In the genomic region with DNA sequence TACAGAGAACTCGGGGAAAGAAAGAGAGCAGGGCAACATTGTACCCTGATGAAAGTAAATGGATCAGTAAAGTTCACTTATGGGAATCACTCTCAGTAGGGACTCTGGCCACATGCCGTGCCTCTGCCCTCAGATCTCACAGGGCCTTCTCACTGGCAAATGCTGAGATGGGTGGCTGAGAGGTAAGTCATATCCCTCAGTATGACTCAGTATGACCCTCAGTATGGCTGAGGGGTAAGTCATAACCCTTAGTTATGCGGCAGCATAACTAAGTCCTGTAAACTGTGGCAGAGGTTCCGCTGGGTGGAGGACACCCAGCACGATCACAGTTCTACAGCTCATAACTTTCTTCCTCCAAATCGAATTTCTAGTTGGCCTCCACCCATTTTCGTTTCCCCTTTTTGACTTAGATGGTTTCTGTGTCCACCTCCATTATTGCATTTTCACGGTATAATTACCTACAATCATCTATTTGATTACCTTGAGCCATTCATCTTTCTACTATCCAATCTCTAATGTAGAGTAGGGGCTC, we compare ENCODE assay signal across 11 cellular contexts. TPM values are rescaled to one million over a fixed set of nuclear protein-coding genes. Genes with fewer than 3 reads are reported as not detected.
A peak's percentile ranks its signal among the peaks of the same experiment; 100 is the strongest.
DNase-seq lines count a peak whose midpoint lies in the region; ATAC-seq and TF ChIP-seq lines count a peak whose summit lies in the region.
"Had no signal": no experiment of that assay in that cellular context is flagged by ENCODE, and none has a peak within 500 bp of the region (broad histone marks: within the 10 kb centered on the region; RNA-seq: fewer than 3 reads in every experiment).

No MANE protein-coding gene starts in this region.

- no peaks in the 10 kb centered on the region for H3K27me3 Mint-ChIP-seq in chondrocyte (ENCODE audit: low read depth)

- H3K9me3 Mint-ChIP-seq in chondrocyte (ENCODE audit: low read depth) = no peaks in the 10 kb centered on the region

- no peak overlapping the region for H3K4me3 Mint-ChIP-seq in chondrocyte (ENCODE audit: unreplicated experiment)

- H3K27ac Mint-ChIP-seq in chondrocyte (ENCODE audit: unreplicated experiment) = no peak overlapping the region

- ATAC-seq in GM19468 (IDR thresholded peaks at IDR 0.05; ENCODE audit: extremely low read depth, unreplicated experiment) = peak; percentile 93
- peak; percentile 93 for ATAC-seq in HG03196 (IDR thresholded peaks at IDR 0.05; ENCODE audit: unreplicated experiment)
- ATAC-seq in left colon = no peak

- TF ChIP-seq CTCF in chondrocyte (IDR thresholded peaks at IDR 0.05) = no peak

- H3K4me1 Mint-ChIP-seq in chondrocyte (ENCODE audit: low read depth) = peaks cover 31% of the 10 kb centered on the region

- H3K36me3 Mint-ChIP-seq in chondrocyte (ENCODE audit: low read depth) = no peaks in the 10 kb centered on the region

- intact Hi-C loops in left colon (cut with DNase I, micrococcal nuclease) = no loop called here

- DNase-seq in EH (ENCODE audit: low read depth) (peak; percentile 91), astrocyte of the hippocampus (ENCODE audit: low read depth, low spot score) (peak; percentile 46), NCI-H128 (lab: John Stamatoyannopoulos, UW; ENCODE audit: unreplicated experiment) (no peak), UCSD-AML1 (lab: John Stamatoyannopoulos, UW; ENCODE audit: unreplicated experiment) (no peak), chondrocyte (ENCODE audit: low spot score) (no peak), left colon (no peak)
- DNase-seq: caudate nucleus, SJCRH30 had no signal

RNA-seq across cellular contexts. Expression of a gene that starts 26.5 kb away (rescaled TPM):
- total RNA-seq in chondrocyte = not detected in 3 replicates
- total RNA-seq in left colon = not detected
- total RNA-seq: thoracic aorta had no signal

Comparison
In these comparisons a context has a peak if more than half of its experiments do, and no peak if none do; other contexts are left out.
1. DNase-seq: peak in EH (single experiment) and astrocyte of the hippocampus (single experiment); none in NCI-H128 (single experiment), UCSD-AML1 (single experiment), chondrocyte (single experiment) and left colon (0 of 2).